10 cellular contexts compared by ENCODE assay signal in genomic region chr22:32693102-32693501, GRCh38.
"Had no signal": no experiment of that assay in that cellular context is flagged by ENCODE, and none has a peak within 500 bp of the region (broad histone marks: within the 10 kb centered on the region; RNA-seq: fewer than 3 reads in every experiment).

No MANE protein-coding gene starts in this region.

- H3K4me1 ChIP-seq: psoas muscle had no signal

- H3K9me3 ChIP-seq: psoas muscle, upper lobe of left lung had no signal

- DNase-seq: activated CD4-positive, alpha-beta memory T cell treated with anti-CD3 and anti-CD28 coated beads for 36 hours; activated naive CD4-positive, alpha-beta T cell treated with anti-CD3 and anti-CD28 coated beads, Interleukin-2, amount 50 U/mL, for 16 hours; activated T-cell treated with anti-CD3 and anti-CD28 coated beads, Interleukin-2, amount 50 U/mL, for 24 hours; hypothalamus; psoas muscle; stimulated activated CD4-positive, alpha-beta T cell treated with anti-CD3 and anti-CD28 coated beads, Interleukin-1b, Interleukin-23, amount 100 ng/mL, for 48 hours; stimulated activated naive CD8-positive, alpha-beta T cell treated with anti-CD3 and anti-CD28 coated beads, Interleukin-15, amount 100 ng/mL, for 72 hours; T-helper 17 cell; upper lobe of left lung; WERI-Rb-1 had no signal

- H3K36me3 ChIP-seq: upper lobe of left lung, WERI-Rb-1 had no signal

- H3K27ac ChIP-seq: psoas muscle, upper lobe of left lung, WERI-Rb-1 had no signal

- H3K4me3 ChIP-seq: psoas muscle, upper lobe of left lung had no signal

- H3K27me3 ChIP-seq: upper lobe of left lung had no signal
